In genomic region chr2:204545861-204546773, GRCh38 we compare ENCODE assay signal across 1 cellular context.
A peak's percentile ranks its signal among the peaks of the same experiment; 100 is the strongest.
TF ChIP-seq lines count a peak whose summit lies in the region.

No MANE protein-coding gene starts in this region.

TF ChIP-seq in IMR-90, 13 proteins besides CTCF, POLR2A, EP300 and RAD21:
- TF ChIP-seq CEBPB (IDR thresholded peaks at IDR 0.05; ENCODE audit: low read depth, low read length) (peak; percentile 63), RFX5 (IDR thresholded peaks at IDR 0.05; ENCODE audit: low read depth, low read length) (no peak)
